ENCODE assay signal across 8 cellular contexts in the genomic region with DNA sequence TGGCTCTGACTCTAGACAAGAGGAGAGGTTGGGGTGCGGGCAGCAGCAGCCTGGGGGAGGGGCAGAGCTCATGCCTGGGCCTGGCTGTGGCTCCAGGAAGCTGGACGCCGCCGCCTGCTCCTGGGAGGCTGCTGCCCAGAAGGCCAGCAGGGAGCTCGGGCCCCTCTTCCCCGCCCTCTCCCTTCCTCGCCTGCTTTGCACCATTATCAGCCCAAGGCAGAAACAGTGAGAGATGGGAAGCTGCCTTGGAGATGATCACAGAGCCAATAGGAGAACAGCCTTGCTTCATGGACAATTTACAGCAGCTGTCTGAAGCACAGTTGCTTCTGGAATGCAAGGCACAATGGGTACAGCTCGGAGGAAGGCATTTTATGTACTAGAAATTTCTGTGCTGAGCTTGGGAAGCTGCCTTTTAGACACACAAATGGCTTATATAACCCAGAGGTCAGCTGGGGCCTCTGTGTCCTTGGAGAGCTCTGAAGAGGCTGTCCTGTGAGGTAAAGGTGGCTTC. TPM values are rescaled to one million over a fixed set of nuclear protein-coding genes. Genes with fewer than 3 reads are reported as not detected.
DNase-seq lines count a peak whose midpoint lies in the region; ATAC-seq and TF ChIP-seq lines count a peak whose summit lies in the region.

No MANE protein-coding gene starts in this region.

- intact Hi-C loops in IMR-90 (cut with micrococcal nuclease) = no loop called here
- intact Hi-C loops in activated CD4-positive, alpha-beta T cell treated with anti-CD3 and anti-CD28 coated beads for 36 hours (cut with DNase I, micrococcal nuclease) = no loop called here

- H3K56ac ChIP-seq in IMR-90 (ENCODE audit: extremely low read depth, insufficient read depth, low read length) = peak overlapping the region; percentile 11; the same call in 1 of the 2 replicates

- peak overlapping the region; percentile 27; the same call in 1 of the 2 replicates for H2AK5ac ChIP-seq in IMR-90 (ENCODE audit: low read depth, low read length)

- TF ChIP-seq RAD21 in IMR-90 (IDR thresholded peaks at IDR 0.05; ENCODE audit: low read length) = no peak

- H3K4me1 ChIP-seq in IMR-90 (ENCODE audit: control insufficient read depth, insufficient read depth, low read length) = peaks cover 18% of the 10 kb centered on the region

- H3K4me3 ChIP-seq in IMR-90 (ENCODE audit: insufficient read depth, low read depth, low read length) = no peak overlapping the region

- H3K14ac ChIP-seq in IMR-90 (replicated peaks; ENCODE audit: low read depth, low read length) = peak overlapping the region; percentile 77

- no peak for TF ChIP-seq CTCF in IMR-90 (conservative IDR thresholded peaks at IDR 0.05; ENCODE audit: low read depth, low read length)
- TF ChIP-seq CTCF in chondrocyte (IDR thresholded peaks at IDR 0.05) = no peak

- peak overlapping the region; percentile 67 to 86 for H4K8ac ChIP-seq in IMR-90 (ENCODE audit: low read depth in 2 of 2, low read length in 2 of 2)

- CTCF ChIA-PET in IMR-90 (lab: Yijun Ruan, JAX) = interaction anchor here (0.8 kb wide), 1 partner anchor 37 kb away, joined by 3 read pairs; no protein-coding TSS in a partner anchor
- CTCF ChIA-PET in activated CD4-positive, alpha-beta T cell treated with anti-CD3 and anti-CD28 coated beads for 36 hours (lab: Charles Lee) = interaction anchor here (0.6 to 0.8 kb wide), 2 partner anchors 65 to 191 kb away, joined by 3 read pairs; no protein-coding TSS in a partner anchor

- peak overlapping the region; percentile 75 for H2AK9ac ChIP-seq in IMR-90 (replicated peaks; ENCODE audit: low read depth, low read length, poor library complexity)

- H3K4me3 Mint-ChIP-seq in chondrocyte (ENCODE audit: unreplicated experiment) = peak overlapping the region; percentile 42
- no peak overlapping the region for H3K4me3 Mint-ChIP-seq in activated CD4-positive, alpha-beta T cell treated with anti-CD3 and anti-CD28 coated beads for 36 hours

- H3K4me2 ChIP-seq in IMR-90 (ENCODE audit: low read depth, low read length) = peak overlapping the region; percentile 29

- no TSS peak for BruUV-seq in IMR-90 (replicated peaks; lab: Mats Ljungman, UMichigan)

- peak overlapping the region; percentile 58 for H4K91ac ChIP-seq in IMR-90 (ENCODE audit: insufficient read depth, low read depth, low read length)

- no peaks in the 10 kb centered on the region for H4K20me1 ChIP-seq in IMR-90 (ENCODE audit: insufficient read depth, low read length)

- no peaks in the 10 kb centered on the region for H3K36me3 ChIP-seq in IMR-90 (ENCODE audit: control insufficient read depth, insufficient read depth, low read length)

- H3K4ac ChIP-seq in IMR-90 (ENCODE audit: low read depth, low read length) = peak overlapping the region; percentile 89

- H3K4me1 Mint-ChIP-seq in chondrocyte (ENCODE audit: low read depth) = peaks cover 52% of the 10 kb centered on the region
- no peaks in the 10 kb centered on the region for H3K4me1 Mint-ChIP-seq in activated CD4-positive, alpha-beta T cell treated with anti-CD3 and anti-CD28 coated beads for 36 hours

- peak overlapping the region; percentile 88 for H2BK120ac ChIP-seq in IMR-90 (ENCODE audit: low read depth, low read length)

- peaks cover 5% of the 10 kb centered on the region for H3K9me3 Mint-ChIP-seq in chondrocyte (ENCODE audit: low read depth)
- no peaks in the 10 kb centered on the region for H3K9me3 Mint-ChIP-seq in activated CD4-positive, alpha-beta T cell treated with anti-CD3 and anti-CD28 coated beads for 36 hours (ENCODE audit: low read depth)

- peak overlapping the region; percentile 42 for H2BK5ac ChIP-seq in IMR-90 (ENCODE audit: low read depth, low read length, poor library complexity, severe bottlenecking)

- H2BK20ac ChIP-seq in IMR-90 (ENCODE audit: low read depth, low read length) = peak overlapping the region; percentile 58

- H3K27ac ChIP-seq in IMR-90 (ENCODE audit: insufficient read depth, low read length) = peak overlapping the region; percentile 61

- ATAC-seq in IMR-90 (ENCODE audit: low read depth) (peak; percentile 92), GM18909 (IDR thresholded peaks at IDR 0.05; ENCODE audit: poor library complexity, unreplicated experiment) (no peak), GM19328 (IDR thresholded peaks at IDR 0.05; ENCODE audit: unreplicated experiment) (no peak)
- ATAC-seq in activated CD4-positive, alpha-beta T cell treated with anti-CD3 and anti-CD28 coated beads for 36 hours = no peak

- peak overlapping the region; percentile 4 for H3K18ac ChIP-seq in IMR-90 (ENCODE audit: low read depth, low read length)

- peak overlapping the region; percentile 50 for H3K9ac ChIP-seq in IMR-90 (ENCODE audit: low read depth, low read length)

- H4K5ac ChIP-seq in IMR-90 (ENCODE audit: low read depth, low read length) = peak overlapping the region; percentile 50

- no peaks in the 10 kb centered on the region for H3K27me3 Mint-ChIP-seq in chondrocyte (ENCODE audit: low read depth)
- H3K27me3 Mint-ChIP-seq in activated CD4-positive, alpha-beta T cell treated with anti-CD3 and anti-CD28 coated beads for 36 hours = no peaks in the 10 kb centered on the region

- no CpG with 5 or more reads among the region's 8 CpGs for WGBS in IMR-90 (ENCODE audit: extremely low coverage in 2 of 2, insufficient read length in 1 of 2), 2 experiments

- dilution Hi-C loops in IMR-90 (cut with HindIII; ENCODE audit: low sequenced_read_pairs, unreplicated experiment) = no loop called here

- H3K9me1 ChIP-seq in IMR-90 (ENCODE audit: insufficient read depth, low read length) = peaks cover 3% of the 10 kb centered on the region; the same call in 1 of the 2 replicates

- in situ Hi-C loops in IMR-90 (cut with MboI; ENCODE audit: low sequenced_read_pairs) = no loop called here

- DNase-seq in IMR-90 (peak; percentile 46), chondrocyte (ENCODE audit: low spot score) (no peak), left kidney (ENCODE audit: low read depth, low spot score) (peak; percentile 89), smooth muscle cell of the brain vasculature (ENCODE audit: low read depth, low spot score) (peak; percentile 21), NCI-H2171 treated with DMSO at 0.1 percent for 48 hours (lab: John Stamatoyannopoulos, UW) (no peak)
- DNase-seq in activated CD4-positive, alpha-beta T cell treated with anti-CD3 and anti-CD28 coated beads for 36 hours = no peak

- no peaks in the 10 kb centered on the region for H3K79me1 ChIP-seq in IMR-90 (ENCODE audit: low read depth in 1 of 2, low read length in 2 of 2)

- H3K27me3 ChIP-seq in IMR-90 (ENCODE audit: control insufficient read depth, insufficient read depth, low read length) = no peaks in the 10 kb centered on the region

- TF ChIP-seq POLR2A in IMR-90 (IDR thresholded peaks at IDR 0.05; ENCODE audit: low read depth, low read length) = no peak

- H2AFZ ChIP-seq in IMR-90 (replicated peaks; ENCODE audit: low read length, poor library complexity) = peak overlapping the region; percentile 81

- peak overlapping the region; percentile 30; the same call in 2 of the 3 replicates for H2BK15ac ChIP-seq in IMR-90 (ENCODE audit: low read depth, low read length)

- H3K27ac Mint-ChIP-seq in chondrocyte (ENCODE audit: unreplicated experiment) = peak overlapping the region; percentile 92
- no peak overlapping the region for H3K27ac Mint-ChIP-seq in activated CD4-positive, alpha-beta T cell treated with anti-CD3 and anti-CD28 coated beads for 36 hours

- peak overlapping the region; percentile 54; the same call in 1 of the 2 replicates for H3K23ac ChIP-seq in IMR-90 (ENCODE audit: low read depth, low read length)

- POLR2A ChIA-PET in IMR-90 (lab: Charles Lee; ENCODE audit: unreplicated experiment) = no interaction called here
- POLR2A ChIA-PET in activated CD4-positive, alpha-beta T cell treated with anti-CD3 and anti-CD28 coated beads for 36 hours (lab: Charles Lee) = no interaction called here

- H3K9me3 ChIP-seq in IMR-90 (ENCODE audit: control insufficient read depth, insufficient read depth, low read length) = no peaks in the 10 kb centered on the region

- H3K36me3 Mint-ChIP-seq in chondrocyte (ENCODE audit: low read depth) = peaks cover 3% of the 10 kb centered on the region
- H3K36me3 Mint-ChIP-seq in activated CD4-positive, alpha-beta T cell treated with anti-CD3 and anti-CD28 coated beads for 36 hours (ENCODE audit: low read depth) = no peaks in the 10 kb centered on the region

TF ChIP-seq in IMR-90, 13 proteins besides CTCF, POLR2A, EP300 and RAD21 (continues in another document):
- no peak for TF ChIP-seq RFX5 (IDR thresholded peaks at IDR 0.05; ENCODE audit: low read depth, low read length)
- no peak for TF ChIP-seq SMC3 (IDR thresholded peaks at IDR 0.05; ENCODE audit: low read depth, low read length)
- no peak for TF ChIP-seq CHD1 (IDR thresholded peaks at IDR 0.05; ENCODE audit: low read depth, low read length)
- no peak for TF ChIP-seq NFE2L2 (IDR thresholded peaks at IDR 0.05; ENCODE audit: low read depth, low read length)
- TF ChIP-seq CEBPB (IDR thresholded peaks at IDR 0.05; ENCODE audit: low read depth, low read length) = no peak
- TF ChIP-seq MXI1 (IDR thresholded peaks at IDR 0.05; ENCODE audit: borderline replicate concordance, low read depth, low read length) = no peak
- TF ChIP-seq MAFK (IDR thresholded peaks at IDR 0.05; ENCODE audit: low read depth, low read length) = no peak
- TF ChIP-seq, protein P1, sequence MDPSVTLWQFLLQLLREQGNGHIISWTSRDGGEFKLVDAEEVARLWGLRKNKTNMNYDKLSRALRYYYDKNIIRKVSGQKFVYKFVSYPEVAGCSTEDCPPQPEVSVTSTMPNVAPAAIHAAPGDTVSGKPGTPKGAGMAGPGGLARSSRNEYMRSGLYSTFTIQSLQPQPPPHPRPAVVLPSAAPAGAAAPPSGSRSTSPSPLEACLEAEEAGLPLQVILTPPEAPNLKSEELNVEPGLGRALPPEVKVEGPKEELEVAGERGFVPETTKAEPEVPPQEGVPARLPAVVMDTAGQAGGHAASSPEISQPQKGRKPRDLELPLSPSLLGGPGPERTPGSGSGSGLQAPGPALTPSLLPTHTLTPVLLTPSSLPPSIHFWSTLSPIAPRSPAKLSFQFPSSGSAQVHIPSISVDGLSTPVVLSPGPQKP (IDR thresholded peaks at IDR 0.05; ENCODE audit: borderline replicate concordance, low read depth, low read length) = no peak
- no peak for TF ChIP-seq FOS (IDR thresholded peaks at IDR 0.05; ENCODE audit: low read depth, low read length)
- TF ChIP-seq BHLHE40 (IDR thresholded peaks at IDR 0.05; ENCODE audit: low read depth, low read length) = no peak

RNA-seq across cellular contexts. Expression of a gene that starts 55.3 kb away (rescaled TPM):
- 13.9 and 14.3 TPM in 2 replicates for total RNA-seq in IMR-90 (2012; rRNA removed)
- 11.8 and 12.9 TPM in 2 replicates for polyA plus RNA-seq in IMR-90 (2012; rRNA removed)
- 6.9 and 9.7 TPM in 2 replicates for polyA plus RNA-seq in IMR-90 (2012; cell fraction: cytosol; rRNA removed)
- polyA plus RNA-seq in IMR-90 (2012; cell fraction: nucleus; rRNA removed; ENCODE audit: low replicate concordance) = 19.3 and 34.3 TPM in 2 replicates
- total RNA-seq in chondrocyte = 113 to 172 TPM (median 127 TPM) in 3 replicates
- total RNA-seq in activated CD4-positive, alpha-beta T cell treated with anti-CD3 and anti-CD28 coated beads for 36 hours = 1 to 10 TPM; 5.6 TPM

Comparison
In these comparisons a context has a peak if more than half of its experiments do, and no peak if none do; other contexts are left out.
1. DNase-seq: peak in IMR-90 (single experiment), left kidney (single experiment) and smooth muscle cell of the brain vasculature (single experiment); none in chondrocyte (single experiment), activated CD4-positive, alpha-beta T cell treated with anti-CD3 and anti-CD28 coated beads for 36 hours (single experiment) and NCI-H2171 treated with DMSO at 0.1 percent for 48 hours (single experiment).